9 cellular contexts compared by ENCODE assay signal in genomic region chr17:41690497-41690896, GRCh38. TPM values are rescaled to one million over a fixed set of nuclear protein-coding genes. Genes with fewer than 3 reads are reported as not detected.
DNase-seq lines count a peak whose midpoint lies in the region; ATAC-seq, FAIRE-seq and TF ChIP-seq lines count a peak whose summit lies in the region.
"Had no signal": no experiment of that assay in that cellular context is flagged by ENCODE, and none has a peak within 500 bp of the region (broad histone marks: within the 10 kb centered on the region; RNA-seq: fewer than 3 reads in every experiment).

No MANE protein-coding gene starts in this region.

- WGBS in pancreas, 2 donors = 46 to 50% methylated on average over 2 of the region's 2 CpGs

- peak overlapping the region; percentile 86 for H3K4me3 Mint-ChIP-seq in Calu3 (ENCODE audit: low read depth, unreplicated experiment)

- ATAC-seq in pancreas (no peak), HG03025 (IDR thresholded peaks at IDR 0.05; ENCODE audit: low FRiP score, unreplicated experiment) (no peak), HG02623 (IDR thresholded peaks at IDR 0.05; ENCODE audit: unreplicated experiment) (no peak), HG02588 (IDR thresholded peaks at IDR 0.05; ENCODE audit: unreplicated experiment) (no peak)

- peaks cover 42% of the 10 kb centered on the region for H3K36me3 ChIP-seq in SJCRH30
- peaks cover 19 to 43% (median 40%) of the 10 kb centered on the region in 3 donors for H3K36me3 ChIP-seq in pancreas

- CTCF ChIA-PET in Calu3 (lab: Charles Lee) = interaction anchor here (1.7 to 4.3 kb wide), 4 partner anchors 13 to 155 kb away, joined by 3 to 139 read pairs (median 8); no protein-coding TSS in a partner anchor

- H3K4me3 ChIP-seq in SJCRH30 (peak overlapping the region; percentile 99; the same call in 1 of the 2 replicates), epithelial cell of esophagus (ENCODE audit: low read length) (peak overlapping the region; percentile 81), pancreas (peak overlapping the region in 3 of 4 donors; percentile 59 to 85 (median 68))

- no TSS peak for BruUV-seq in Calu3 (replicated peaks; lab: Mats Ljungman, UMichigan)

- H3K9me3 ChIP-seq in SJCRH30 (replicated peaks) (no peaks in the 10 kb centered on the region), pancreas (no peaks in the 10 kb centered on the region)

- TF ChIP-seq CTCF in Calu3 (IDR thresholded peaks at IDR 0.05; ENCODE audit: unreplicated experiment) (no peak), epithelial cell of esophagus (IDR thresholded peaks at IDR 0.05; ENCODE audit: insufficient read depth, low read depth, low read length, missing control alignments) (no peak), pancreas (IDR thresholded peaks at IDR 0.05) (no peak)

- no peak for FAIRE-seq in pancreas (lab: Jason Lieb, UNC)

- H3K27ac Mint-ChIP-seq in Calu3 (ENCODE audit: unreplicated experiment) = peak overlapping the region; percentile 99

- intact Hi-C loops in Calu3 (cut with micrococcal nuclease; ENCODE audit: unreplicated experiment) (no loop called here), pancreas (cut with DNase I) (no loop called here)

- H3K9me3 Mint-ChIP-seq in Calu3 (ENCODE audit: low read depth, unreplicated experiment) = peaks cover 2% of the 10 kb centered on the region

- H3K27ac ChIP-seq in SJCRH30 (no peak overlapping the region), pancreas (peak overlapping the region in 1 of 4 donors; percentile 100)

- H3K36me3 Mint-ChIP-seq in Calu3 (ENCODE audit: insufficient read depth, unreplicated experiment) = peaks cover 79% of the 10 kb centered on the region

- DNase-seq in Calu3 = no peak
- no peak for DNase-seq in SJCRH30
- DNase-seq in epithelial cell of esophagus (ENCODE audit: low read depth) = no peak
- DNase-seq in pancreas = no peak
- no peak for DNase-seq in DMS114 treated with DMSO at 0.1 percent for 48 hours (lab: John Stamatoyannopoulos, UW; ENCODE audit: unreplicated experiment)

- H3K27me3 ChIP-seq in SJCRH30 (no peaks in the 10 kb centered on the region), pancreas (no peaks in the 10 kb centered on the region)

- H3K4me1 Mint-ChIP-seq in Calu3 (ENCODE audit: low read depth, unreplicated experiment) = peaks cover 42% of the 10 kb centered on the region

- H3K27me3 Mint-ChIP-seq in Calu3 (ENCODE audit: unreplicated experiment) = no peaks in the 10 kb centered on the region

- H3K4me1 ChIP-seq in SJCRH30 (0 out of 2 replicates have a peak, but pooled peaks cover 5% of the 10 kb centered on the region), pancreas (peaks cover 30 to 34% (median 31%) of the 10 kb centered on the region in 3 donors)

RNA-seq across cellular contexts. Expression of gene EIF1, which starts 1.8 kb away (rescaled TPM):
- total RNA-seq in Calu3 (2022) = 807 and 937 TPM in 2 replicates
- total RNA-seq in SJCRH30 (2014; rRNA removed; shearing (Covaris generic)) = 107 and 142 TPM in 2 replicates
- 100 to 1,000 TPM; 421 to 934 (median 592) TPM for total RNA-seq in pancreas
- 100 to 1,000 TPM; 316 to 590 TPM for polyA plus RNA-seq in pancreas

RNA-seq across cellular contexts. Expression of gene GAST, which starts 21.6 kb away (rescaled TPM):
- total RNA-seq in Calu3 (2022) (not detected in 2 replicates), pancreas (not detected)
- total RNA-seq in SJCRH30 (2014; rRNA removed; shearing (Covaris generic)) = not detected in 2 replicates
- polyA plus RNA-seq in pancreas = not detected
- total RNA-seq: HT-29 had no signal

RNA-seq across cellular contexts. Expression of gene HAP1, which starts 43.9 kb away (rescaled TPM):
- total RNA-seq in Calu3 (2022) (0.86 and 1.2 TPM in 2 replicates), pancreas (1 to 10 TPM in 3 of 6 donors, under 1 TPM in 3; 0.13 to 1.6 (median 0.84) TPM)
- total RNA-seq in SJCRH30 (2014; rRNA removed; shearing (Covaris generic)) = 0.08 and 0.10 TPM in 2 replicates
- 1 to 10 TPM; 2.6 to 4.2 TPM for polyA plus RNA-seq in pancreas
- total RNA-seq: HT-29 had no signal
